9 cellular contexts compared by ENCODE assay signal in the genomic region with DNA sequence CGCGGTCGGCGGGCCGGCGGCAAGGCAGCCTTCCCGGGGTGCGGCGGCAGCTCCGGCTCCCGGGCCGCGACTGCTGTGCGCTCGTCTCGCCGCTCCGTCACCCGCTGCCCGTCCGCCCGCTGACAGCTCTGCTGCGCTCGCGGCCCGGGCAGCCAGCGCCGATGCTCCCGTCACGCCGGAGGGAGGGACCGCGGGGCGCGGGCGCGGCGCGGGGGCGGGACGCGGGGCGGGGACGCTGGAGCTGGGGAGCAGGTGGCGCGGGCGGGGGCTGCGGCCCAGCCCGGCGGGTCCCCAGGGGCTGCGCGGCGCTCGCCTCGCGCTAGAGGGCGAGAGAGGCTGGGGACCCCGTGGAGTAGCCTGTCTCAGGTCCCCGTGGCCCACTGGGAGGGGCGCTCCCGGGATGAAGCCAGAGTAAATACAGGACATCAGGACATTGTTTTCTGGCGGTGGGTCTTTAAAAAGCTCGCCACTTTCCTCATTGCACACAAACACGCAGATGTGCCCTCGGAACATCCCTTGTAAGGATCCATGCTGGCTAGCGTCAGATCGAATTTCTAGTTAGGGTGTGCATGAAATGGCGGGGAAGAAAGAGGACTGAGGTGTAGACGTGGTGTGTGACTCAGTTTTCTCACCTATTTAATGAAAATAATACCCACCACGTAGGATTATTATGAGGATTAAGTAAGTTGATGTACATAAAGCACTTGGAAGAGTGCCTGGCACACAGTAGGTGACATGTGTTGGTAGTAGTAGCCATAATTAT. TPM values are rescaled to one million over a fixed set of nuclear protein-coding genes. Genes with fewer than 3 reads are reported as not detected.
DNase-seq lines count a peak whose midpoint lies in the region; ATAC-seq and TF ChIP-seq lines count a peak whose summit lies in the region.
"Had no signal": no experiment of that assay in that cellular context is flagged by ENCODE, and none has a peak within 500 bp of the region (broad histone marks: within the 10 kb centered on the region; RNA-seq: fewer than 3 reads in every experiment).

A gene with protein sequence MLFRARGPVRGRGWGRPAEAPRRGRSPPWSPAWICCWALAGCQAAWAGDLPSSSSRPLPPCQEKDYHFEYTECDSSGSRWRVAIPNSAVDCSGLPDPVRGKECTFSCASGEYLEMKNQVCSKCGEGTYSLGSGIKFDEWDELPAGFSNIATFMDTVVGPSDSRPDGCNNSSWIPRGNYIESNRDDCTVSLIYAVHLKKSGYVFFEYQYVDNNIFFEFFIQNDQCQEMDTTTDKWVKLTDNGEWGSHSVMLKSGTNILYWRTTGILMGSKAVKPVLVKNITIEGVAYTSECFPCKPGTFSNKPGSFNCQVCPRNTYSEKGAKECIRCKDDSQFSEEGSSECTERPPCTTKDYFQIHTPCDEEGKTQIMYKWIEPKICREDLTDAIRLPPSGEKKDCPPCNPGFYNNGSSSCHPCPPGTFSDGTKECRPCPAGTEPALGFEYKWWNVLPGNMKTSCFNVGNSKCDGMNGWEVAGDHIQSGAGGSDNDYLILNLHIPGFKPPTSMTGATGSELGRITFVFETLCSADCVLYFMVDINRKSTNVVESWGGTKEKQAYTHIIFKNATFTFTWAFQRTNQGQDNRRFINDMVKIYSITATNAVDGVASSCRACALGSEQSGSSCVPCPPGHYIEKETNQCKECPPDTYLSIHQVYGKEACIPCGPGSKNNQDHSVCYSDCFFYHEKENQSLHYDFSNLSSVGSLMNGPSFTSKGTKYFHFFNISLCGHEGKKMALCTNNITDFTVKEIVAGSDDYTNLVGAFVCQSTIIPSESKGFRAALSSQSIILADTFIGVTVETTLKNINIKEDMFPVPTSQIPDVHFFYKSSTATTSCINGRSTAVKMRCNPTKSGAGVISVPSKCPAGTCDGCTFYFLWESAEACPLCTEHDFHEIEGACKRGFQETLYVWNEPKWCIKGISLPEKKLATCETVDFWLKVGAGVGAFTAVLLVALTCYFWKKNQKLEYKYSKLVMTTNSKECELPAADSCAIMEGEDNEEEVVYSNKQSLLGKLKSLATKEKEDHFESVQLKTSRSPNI (minus strand): TSS at position 130 of the 763 bp plus-strand sequence. CDS start 141 bp downstream, outside the sequence.

- POLR2A ChIA-PET in WTC11 (lab: Charles Lee): interaction anchor here (0.7 to 1.7 kb wide), 3 partner anchors 20 to 93 kb away, joined by 3 to 16 read pairs (median 5); a partner anchor contains a TSS

- H3K9me3 Mint-ChIP-seq in WTC11: no peaks in the 10 kb centered on the region

- peak; percentile 88 for DNase-seq in NCI-H2107 (lab: John Stamatoyannopoulos, UW)
- peak; percentile 88 for DNase-seq in WTC11 (ENCODE audit: low spot score)
- DNase-seq in central memory CD4-positive, alpha-beta T cell: peak; percentile 81
- peak; percentile 17 for DNase-seq in iris pigment epithelial cell (ENCODE audit: low read depth)
- DNase-seq in stimulated activated CD4-positive, alpha-beta T cell treated with anti-CD3 and anti-CD28 coated beads, Interleukin-12 subunit alpha, Interleukin-12 subunit beta, amount 100 ng/mL, for 48 hours (ENCODE audit: low read depth in 2 of 3, low spot score in 1 of 3): peak; percentile 41 to 76 (median 63)
- DNase-seq: DND-41 had no signal

- H3K27ac ChIP-seq in 22Rv1: no peak within 1 kb of the TSS

- H3K36me3 Mint-ChIP-seq in WTC11: no peaks in the 10 kb centered on the region

- peak within 1 kb of the TSS; percentile 85 for H3K4me3 Mint-ChIP-seq in WTC11

- ATAC-seq in GM18517 (IDR thresholded peaks at IDR 0.05; ENCODE audit: unreplicated experiment) (peak; percentile 93), HG03025 (IDR thresholded peaks at IDR 0.05; ENCODE audit: low FRiP score, unreplicated experiment) (peak; percentile 96), WTC11 (peak; percentile 97)

- H3K27me3 Mint-ChIP-seq in WTC11 (ENCODE audit: low read depth): peaks cover 23% of the 10 kb centered on the region

- peak; percentile 55 for TF ChIP-seq CTCF in 22Rv1 (IDR thresholded peaks at IDR 0.05)
- TF ChIP-seq CTCF in WTC11 (IDR thresholded peaks at IDR 0.05): peak; percentile 44

- CTCF ChIA-PET in WTC11 (lab: Charles Lee): interaction anchor here (0.6 to 2.0 kb wide), 10 partner anchors 20 to 148 kb away, joined by 3 to 18 read pairs (median 4); a partner anchor contains a TSS

- H3K27ac Mint-ChIP-seq in WTC11: peak within 1 kb of the TSS; percentile 68

- peaks cover 13% of the 10 kb centered on the region for H3K4me1 Mint-ChIP-seq in WTC11

TF ChIP-seq in WTC11, 78 proteins besides CTCF, POLR2A, EP300 and RAD21 (continues in another document):
- TF ChIP-seq ESRRA (CRISPR knock-in tag; IDR thresholded peaks at IDR 0.05; ENCODE audit: borderline replicate concordance) (no peak), JUN (CRISPR knock-in tag; IDR thresholded peaks at IDR 0.05) (no peak), ZNF121 (CRISPR knock-in tag; IDR thresholded peaks at IDR 0.05) (no peak), NFE2L1 (CRISPR knock-in tag; IDR thresholded peaks at IDR 0.05) (no peak), OVOL2 (CRISPR knock-in tag; IDR thresholded peaks at IDR 0.05; ENCODE audit: borderline replicate concordance) (no peak), SOX15 (CRISPR knock-in tag; IDR thresholded peaks at IDR 0.05) (no peak), ZNF263 (CRISPR knock-in tag; IDR thresholded peaks at IDR 0.05; ENCODE audit: low read depth) (no peak), TP53 (CRISPR knock-in tag; IDR thresholded peaks at IDR 0.05) (no peak), FOXK1 (CRISPR knock-in tag; IDR thresholded peaks at IDR 0.05) (peak; percentile 35; the same call in 1 of the 2 replicates)
- TF ChIP-seq, protein P1, sequence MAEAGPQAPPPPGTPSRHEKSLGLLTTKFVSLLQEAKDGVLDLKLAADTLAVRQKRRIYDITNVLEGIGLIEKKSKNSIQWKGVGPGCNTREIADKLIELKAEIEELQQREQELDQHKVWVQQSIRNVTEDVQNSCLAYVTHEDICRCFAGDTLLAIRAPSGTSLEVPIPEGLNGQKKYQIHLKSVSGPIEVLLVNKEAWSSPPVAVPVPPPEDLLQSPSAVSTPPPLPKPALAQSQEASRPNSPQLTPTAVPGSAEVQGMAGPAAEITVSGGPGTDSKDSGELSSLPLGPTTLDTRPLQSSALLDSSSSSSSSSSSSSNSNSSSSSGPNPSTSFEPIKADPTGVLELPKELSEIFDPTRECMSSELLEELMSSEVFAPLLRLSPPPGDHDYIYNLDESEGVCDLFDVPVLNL (CRISPR knock-in tag; IDR thresholded peaks at IDR 0.05; ENCODE audit: borderline replicate concordance, low read depth): no peak
- TF ChIP-seq, protein P2, sequence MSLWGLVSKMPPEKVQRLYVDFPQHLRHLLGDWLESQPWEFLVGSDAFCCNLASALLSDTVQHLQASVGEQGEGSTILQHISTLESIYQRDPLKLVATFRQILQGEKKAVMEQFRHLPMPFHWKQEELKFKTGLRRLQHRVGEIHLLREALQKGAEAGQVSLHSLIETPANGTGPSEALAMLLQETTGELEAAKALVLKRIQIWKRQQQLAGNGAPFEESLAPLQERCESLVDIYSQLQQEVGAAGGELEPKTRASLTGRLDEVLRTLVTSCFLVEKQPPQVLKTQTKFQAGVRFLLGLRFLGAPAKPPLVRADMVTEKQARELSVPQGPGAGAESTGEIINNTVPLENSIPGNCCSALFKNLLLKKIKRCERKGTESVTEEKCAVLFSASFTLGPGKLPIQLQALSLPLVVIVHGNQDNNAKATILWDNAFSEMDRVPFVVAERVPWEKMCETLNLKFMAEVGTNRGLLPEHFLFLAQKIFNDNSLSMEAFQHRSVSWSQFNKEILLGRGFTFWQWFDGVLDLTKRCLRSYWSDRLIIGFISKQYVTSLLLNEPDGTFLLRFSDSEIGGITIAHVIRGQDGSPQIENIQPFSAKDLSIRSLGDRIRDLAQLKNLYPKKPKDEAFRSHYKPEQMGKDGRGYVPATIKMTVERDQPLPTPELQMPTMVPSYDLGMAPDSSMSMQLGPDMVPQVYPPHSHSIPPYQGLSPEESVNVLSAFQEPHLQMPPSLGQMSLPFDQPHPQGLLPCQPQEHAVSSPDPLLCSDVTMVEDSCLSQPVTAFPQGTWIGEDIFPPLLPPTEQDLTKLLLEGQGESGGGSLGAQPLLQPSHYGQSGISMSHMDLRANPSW (CRISPR knock-in tag; conservative IDR thresholded peaks at IDR 0.05; ENCODE audit: low read depth): no peak
- TF ChIP-seq, protein P3, sequence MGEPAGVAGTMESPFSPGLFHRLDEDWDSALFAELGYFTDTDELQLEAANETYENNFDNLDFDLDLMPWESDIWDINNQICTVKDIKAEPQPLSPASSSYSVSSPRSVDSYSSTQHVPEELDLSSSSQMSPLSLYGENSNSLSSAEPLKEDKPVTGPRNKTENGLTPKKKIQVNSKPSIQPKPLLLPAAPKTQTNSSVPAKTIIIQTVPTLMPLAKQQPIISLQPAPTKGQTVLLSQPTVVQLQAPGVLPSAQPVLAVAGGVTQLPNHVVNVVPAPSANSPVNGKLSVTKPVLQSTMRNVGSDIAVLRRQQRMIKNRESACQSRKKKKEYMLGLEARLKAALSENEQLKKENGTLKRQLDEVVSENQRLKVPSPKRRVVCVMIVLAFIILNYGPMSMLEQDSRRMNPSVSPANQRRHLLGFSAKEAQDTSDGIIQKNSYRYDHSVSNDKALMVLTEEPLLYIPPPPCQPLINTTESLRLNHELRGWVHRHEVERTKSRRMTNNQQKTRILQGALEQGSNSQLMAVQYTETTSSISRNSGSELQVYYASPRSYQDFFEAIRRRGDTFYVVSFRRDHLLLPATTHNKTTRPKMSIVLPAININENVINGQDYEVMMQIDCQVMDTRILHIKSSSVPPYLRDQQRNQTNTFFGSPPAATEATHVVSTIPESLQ (CRISPR knock-in tag; IDR thresholded peaks at IDR 0.05): no peak
- TF ChIP-seq, protein P4, sequence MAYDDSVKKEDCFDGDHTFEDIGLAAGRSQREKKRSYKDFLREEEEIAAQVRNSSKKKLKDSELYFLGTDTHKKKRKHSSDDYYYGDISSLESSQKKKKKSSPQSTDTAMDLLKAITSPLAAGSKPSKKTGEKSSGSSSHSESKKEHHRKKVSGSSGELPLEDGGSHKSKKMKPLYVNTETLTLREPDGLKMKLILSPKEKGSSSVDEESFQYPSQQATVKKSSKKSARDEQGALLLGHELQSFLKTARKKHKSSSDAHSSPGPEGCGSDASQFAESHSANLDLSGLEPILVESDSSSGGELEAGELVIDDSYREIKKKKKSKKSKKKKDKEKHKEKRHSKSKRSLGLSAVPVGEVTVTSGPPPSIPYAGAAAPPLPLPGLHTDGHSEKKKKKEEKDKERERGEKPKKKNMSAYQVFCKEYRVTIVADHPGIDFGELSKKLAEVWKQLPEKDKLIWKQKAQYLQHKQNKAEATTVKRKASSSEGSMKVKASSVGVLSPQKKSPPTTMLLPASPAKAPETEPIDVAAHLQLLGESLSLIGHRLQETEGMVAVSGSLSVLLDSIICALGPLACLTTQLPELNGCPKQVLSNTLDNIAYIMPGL (CRISPR knock-in tag; IDR thresholded peaks at IDR 0.05): 0 out of 2 replicates have a peak, but pooled peaks have one; percentile 19

RNA-seq across cellular contexts. Expression of the gene that starts here (rescaled TPM):
- 38.7 to 42.7 TPM (median 41.6 TPM) in 3 replicates for total RNA-seq in WTC11 (2021)

Comparison
In these comparisons a context has a peak if more than half of its experiments do, and no peak if none do; other contexts are left out.
1. DNase-seq: peak in every context shown above with its lines; median percentile 88 in NCI-H2107; 88 in WTC11; 81 in central memory CD4-positive, alpha-beta T cell; 63 in stimulated activated CD4-positive, alpha-beta T cell treated with anti-CD3 and anti-CD28 coated beads, Interleukin-12 subunit alpha, Interleukin-12 subunit beta, amount 100 ng/mL, for 48 hours; 17 in iris pigment epithelial cell.